ENCODE assay signal across 19 cellular contexts in the genomic region with DNA sequence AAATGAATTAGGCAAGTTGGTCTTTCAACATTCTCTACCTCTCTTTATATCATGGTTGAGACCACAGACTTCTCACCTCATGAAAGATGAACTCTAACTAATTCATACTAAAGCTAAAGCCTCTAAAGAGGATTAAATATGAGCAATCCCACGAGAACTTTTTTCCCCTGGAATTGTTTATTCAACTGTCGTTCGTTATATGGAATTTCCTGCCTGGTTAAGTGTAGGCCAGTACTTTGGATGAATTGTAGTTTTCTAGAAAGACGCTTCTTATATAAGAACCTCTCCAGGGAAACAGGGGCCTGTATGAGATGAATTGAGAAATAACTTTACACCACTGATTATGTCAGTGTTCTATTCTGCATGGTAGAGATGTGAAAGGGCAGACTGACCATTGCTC. TPM values are rescaled to one million over a fixed set of nuclear protein-coding genes. Genes with fewer than 3 reads are reported as not detected.
DNase-seq lines count a peak whose midpoint lies in the region; ATAC-seq and TF ChIP-seq lines count a peak whose summit lies in the region.
"Had no signal": no experiment of that assay in that cellular context is flagged by ENCODE, and none has a peak within 500 bp of the region (broad histone marks: within the 10 kb centered on the region; RNA-seq: fewer than 3 reads in every experiment).

No MANE protein-coding gene starts in this region.

- no peak overlapping the region for H3K4me3 ChIP-seq in fibroblast of mammary gland (ENCODE audit: control insufficient read depth, low read depth, low read length)
- H3K4me3 ChIP-seq in retinal pigment epithelial cell (ENCODE audit: low read length) = no peak overlapping the region
- H3K4me3 ChIP-seq: cardiac muscle cell, gastroesophageal sphincter had no signal

- DNase-seq in Daoy (ENCODE audit: low read depth) = peak; percentile 35
- peak; percentile 73 for DNase-seq in amniotic epithelial cell (ENCODE audit: low read depth)
- DNase-seq in fibroblast of mammary gland (ENCODE audit: low read depth) = peak; percentile 62
- DNase-seq in retinal pigment epithelial cell (ENCODE audit: low read depth) = peak; percentile 80
- no peak for DNase-seq in NCI-H69 (lab: John Stamatoyannopoulos, UW)
- DNase-seq in HPDE6-E6E7 (ENCODE audit: extremely low spot score) = no peak
- DNase-seq: activated naive CD4-positive, alpha-beta T cell treated with Interleukin-2 at 50 U/mL for 16 hours; effector memory CD4-positive, alpha-beta T cell; MV-4-11; naive B cell; NCI-H2029; NCI-H524 treated with DMSO at 0.1 percent for 48 hours; PC-3; stimulated activated naive CD8-positive, alpha-beta T cell treated with anti-CD3 and anti-CD28 coated beads, Interleukin-15, amount 100 ng/mL, for 72 hours; T1000 had no signal

- TF ChIP-seq CTCF in fibroblast of mammary gland (conservative IDR thresholded peaks at IDR 0.05; ENCODE audit: control insufficient read depth, insufficient read depth, low read depth, low read length) = no peak
- no peak for TF ChIP-seq CTCF in retinal pigment epithelial cell (conservative IDR thresholded peaks at IDR 0.05; ENCODE audit: low read depth, low read length)

- no peak for ATAC-seq in HG03565 (IDR thresholded peaks at IDR 0.05; ENCODE audit: unreplicated experiment)
- ATAC-seq in GM18858 (IDR thresholded peaks at IDR 0.05; ENCODE audit: unreplicated experiment) = no peak
- ATAC-seq: gastroesophageal sphincter; PC-3; stimulated activated naive CD8-positive, alpha-beta T cell treated with anti-CD3 and anti-CD28 coated beads, Interleukin-15, amount 100 ng/mL, for 72 hours had no signal

RNA-seq across cellular contexts. Expression of gene PDCD1LG2, which starts 42.9 kb away (rescaled TPM):
- total RNA-seq in Daoy (2014; rRNA removed; shearing (Covaris generic)) = 6.9 and 11.5 TPM in 2 replicates
- total RNA-seq: cardiac muscle cell had no signal

Comparison
In these comparisons a context has a peak if more than half of its experiments do, and no peak if none do; other contexts are left out.
1. DNase-seq: peak in Daoy (single experiment), amniotic epithelial cell (single experiment), fibroblast of mammary gland (single experiment) and retinal pigment epithelial cell (single experiment); none in NCI-H69 (single experiment) and HPDE6-E6E7 (single experiment).